2 cellular contexts compared by ENCODE assay signal in the genomic region with DNA sequence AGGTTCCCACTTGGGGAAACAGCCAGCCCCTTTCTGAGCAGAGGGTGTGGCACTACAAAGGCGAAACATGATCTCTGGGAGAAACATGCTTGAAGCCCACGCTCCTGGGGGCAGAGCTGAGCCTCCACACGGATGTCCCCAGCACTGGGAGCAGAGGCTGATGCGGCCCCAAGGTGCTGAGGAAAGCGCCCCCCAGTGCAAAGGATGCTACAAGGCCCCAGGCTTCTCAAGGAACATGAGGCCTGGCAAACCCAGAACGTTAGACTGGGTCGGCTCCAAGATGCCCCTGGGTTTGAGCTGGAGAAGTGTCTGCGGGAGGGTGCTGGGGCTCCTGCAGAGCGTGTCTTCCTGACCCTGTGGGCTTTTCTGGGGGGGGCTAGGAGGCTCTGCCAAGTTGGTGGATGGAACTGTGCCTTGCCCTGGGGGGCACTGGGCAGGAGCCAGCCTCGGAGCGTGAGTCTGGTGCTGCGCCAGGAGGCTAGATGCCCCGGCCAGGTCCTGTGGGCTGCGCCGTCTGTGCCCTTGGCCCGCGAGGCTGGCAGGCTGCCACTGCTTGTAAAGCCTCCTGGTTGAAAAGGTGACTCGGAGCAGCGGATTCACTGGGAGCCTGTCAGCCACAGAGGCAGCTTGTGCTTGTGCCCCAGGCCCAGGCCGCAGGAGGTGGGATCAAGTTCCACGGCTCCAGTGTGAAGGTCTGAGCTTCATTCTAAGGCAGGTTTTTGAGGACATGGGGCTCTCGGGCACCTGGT.
TF ChIP-seq lines count a peak whose summit lies in the region.

No MANE protein-coding gene starts in this region.

TF ChIP-seq in HEK293, 187 proteins besides CTCF, POLR2A, EP300 and RAD21 (continued from another document and continues in another):
- TF ChIP-seq, protein P1, sequence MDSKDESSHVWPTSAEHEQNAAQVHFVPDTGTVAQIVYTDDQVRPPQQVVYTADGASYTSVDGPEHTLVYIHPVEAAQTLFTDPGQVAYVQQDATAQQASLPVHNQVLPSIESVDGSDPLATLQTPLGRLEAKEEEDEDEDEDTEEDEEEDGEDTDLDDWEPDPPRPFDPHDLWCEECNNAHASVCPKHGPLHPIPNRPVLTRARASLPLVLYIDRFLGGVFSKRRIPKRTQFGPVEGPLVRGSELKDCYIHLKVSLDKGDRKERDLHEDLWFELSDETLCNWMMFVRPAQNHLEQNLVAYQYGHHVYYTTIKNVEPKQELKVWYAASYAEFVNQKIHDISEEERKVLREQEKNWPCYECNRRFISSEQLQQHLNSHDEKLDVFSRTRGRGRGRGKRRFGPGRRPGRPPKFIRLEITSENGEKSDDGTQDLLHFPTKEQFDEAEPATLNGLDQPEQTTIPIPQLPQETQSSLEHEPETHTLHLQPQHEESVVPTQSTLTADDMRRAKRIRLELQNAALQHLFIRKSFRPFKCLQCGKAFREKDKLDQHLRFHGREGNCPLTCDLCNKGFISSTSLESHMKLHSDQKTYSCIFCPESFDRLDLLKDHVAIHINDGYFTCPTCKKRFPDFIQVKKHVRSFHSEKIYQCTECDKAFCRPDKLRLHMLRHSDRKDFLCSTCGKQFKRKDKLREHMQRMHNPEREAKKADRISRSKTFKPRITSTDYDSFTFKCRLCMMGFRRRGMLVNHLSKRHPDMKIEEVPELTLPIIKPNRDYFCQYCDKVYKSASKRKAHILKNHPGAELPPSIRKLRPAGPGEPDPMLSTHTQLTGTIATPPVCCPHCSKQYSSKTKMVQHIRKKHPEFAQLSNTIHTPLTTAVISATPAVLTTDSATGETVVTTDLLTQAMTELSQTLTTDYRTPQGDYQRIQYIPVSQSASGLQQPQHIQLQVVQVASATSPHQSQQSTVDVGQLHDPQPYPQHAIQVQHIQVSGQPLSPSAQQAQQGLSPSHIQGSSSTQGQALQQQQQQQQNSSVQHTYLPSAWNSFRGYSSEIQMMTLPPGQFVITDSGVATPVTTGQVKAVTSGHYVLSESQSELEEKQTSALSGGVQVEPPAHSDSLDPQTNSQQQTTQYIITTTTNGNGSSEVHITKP (tag by site-specific recombination; IDR thresholded peaks at IDR 0.05), result peak; percentile 96
- TF ChIP-seq ZNF777 (tag by site-specific recombination; IDR thresholded peaks at IDR 0.05; ENCODE audit: borderline replicate concordance), result no peak
- TF ChIP-seq FEZF1 (tag by site-specific recombination; IDR thresholded peaks at IDR 0.05), result no peak
- TF ChIP-seq ZSCAN16 (tag by site-specific recombination; IDR thresholded peaks at IDR 0.05), result peak; percentile 73
- TF ChIP-seq ZNF426 (tag by site-specific recombination; IDR thresholded peaks at IDR 0.05), result no peak
- TF ChIP-seq ZNF654 (tag by site-specific recombination; IDR thresholded peaks at IDR 0.05; ENCODE audit: low read depth), result no peak
- TF ChIP-seq, protein P2, sequence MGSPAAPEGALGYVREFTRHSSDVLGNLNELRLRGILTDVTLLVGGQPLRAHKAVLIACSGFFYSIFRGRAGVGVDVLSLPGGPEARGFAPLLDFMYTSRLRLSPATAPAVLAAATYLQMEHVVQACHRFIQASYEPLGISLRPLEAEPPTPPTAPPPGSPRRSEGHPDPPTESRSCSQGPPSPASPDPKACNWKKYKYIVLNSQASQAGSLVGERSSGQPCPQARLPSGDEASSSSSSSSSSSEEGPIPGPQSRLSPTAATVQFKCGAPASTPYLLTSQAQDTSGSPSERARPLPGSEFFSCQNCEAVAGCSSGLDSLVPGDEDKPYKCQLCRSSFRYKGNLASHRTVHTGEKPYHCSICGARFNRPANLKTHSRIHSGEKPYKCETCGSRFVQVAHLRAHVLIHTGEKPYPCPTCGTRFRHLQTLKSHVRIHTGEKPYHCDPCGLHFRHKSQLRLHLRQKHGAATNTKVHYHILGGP (tag by site-specific recombination; IDR thresholded peaks at IDR 0.05), result no peak
- no peak for TF ChIP-seq ZFP37 (tag by site-specific recombination; IDR thresholded peaks at IDR 0.05)
- no peak for TF ChIP-seq MEIS1 (CRISPR knock-in tag; IDR thresholded peaks at IDR 0.05; ENCODE audit: borderline replicate concordance)
- TF ChIP-seq WT1 (tag by site-specific recombination; IDR thresholded peaks at IDR 0.05), result 0 out of 2 replicates have a peak, but pooled peaks have one; percentile 8
- TF ChIP-seq, protein P3, sequence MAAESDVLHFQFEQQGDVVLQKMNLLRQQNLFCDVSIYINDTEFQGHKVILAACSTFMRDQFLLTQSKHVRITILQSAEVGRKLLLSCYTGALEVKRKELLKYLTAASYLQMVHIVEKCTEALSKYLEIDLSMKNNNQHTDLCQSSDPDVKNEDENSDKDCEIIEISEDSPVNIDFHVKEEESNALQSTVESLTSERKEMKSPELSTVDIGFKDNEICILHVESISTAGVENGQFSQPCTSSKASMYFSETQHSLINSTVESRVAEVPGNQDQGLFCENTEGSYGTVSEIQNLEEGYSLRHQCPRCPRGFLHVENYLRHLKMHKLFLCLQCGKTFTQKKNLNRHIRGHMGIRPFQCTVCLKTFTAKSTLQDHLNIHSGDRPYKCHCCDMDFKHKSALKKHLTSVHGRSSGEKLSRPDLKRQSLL (tag by site-specific recombination; IDR thresholded peaks at IDR 0.05), result no peak
- TF ChIP-seq ZNF132 (tag by site-specific recombination; IDR thresholded peaks at IDR 0.05; ENCODE audit: borderline replicate concordance), result no peak
- peak; percentile 76 for TF ChIP-seq EGR2 (tag by site-specific recombination; IDR thresholded peaks at IDR 0.05; ENCODE audit: low read depth)
- TF ChIP-seq, protein P4, sequence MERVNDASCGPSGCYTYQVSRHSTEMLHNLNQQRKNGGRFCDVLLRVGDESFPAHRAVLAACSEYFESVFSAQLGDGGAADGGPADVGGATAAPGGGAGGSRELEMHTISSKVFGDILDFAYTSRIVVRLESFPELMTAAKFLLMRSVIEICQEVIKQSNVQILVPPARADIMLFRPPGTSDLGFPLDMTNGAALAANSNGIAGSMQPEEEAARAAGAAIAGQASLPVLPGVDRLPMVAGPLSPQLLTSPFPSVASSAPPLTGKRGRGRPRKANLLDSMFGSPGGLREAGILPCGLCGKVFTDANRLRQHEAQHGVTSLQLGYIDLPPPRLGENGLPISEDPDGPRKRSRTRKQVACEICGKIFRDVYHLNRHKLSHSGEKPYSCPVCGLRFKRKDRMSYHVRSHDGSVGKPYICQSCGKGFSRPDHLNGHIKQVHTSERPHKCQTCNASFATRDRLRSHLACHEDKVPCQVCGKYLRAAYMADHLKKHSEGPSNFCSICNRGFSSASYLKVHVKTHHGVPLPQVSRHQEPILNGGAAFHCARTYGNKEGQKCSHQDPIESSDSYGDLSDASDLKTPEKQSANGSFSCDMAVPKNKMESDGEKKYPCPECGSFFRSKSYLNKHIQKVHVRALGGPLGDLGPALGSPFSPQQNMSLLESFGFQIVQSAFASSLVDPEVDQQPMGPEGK (tag by site-specific recombination; IDR thresholded peaks at IDR 0.05), result peak; percentile 86
- TF ChIP-seq ZNF560 (tag by site-specific recombination; IDR thresholded peaks at IDR 0.05; ENCODE audit: borderline replicate concordance), result no peak
- TF ChIP-seq, protein P5, sequence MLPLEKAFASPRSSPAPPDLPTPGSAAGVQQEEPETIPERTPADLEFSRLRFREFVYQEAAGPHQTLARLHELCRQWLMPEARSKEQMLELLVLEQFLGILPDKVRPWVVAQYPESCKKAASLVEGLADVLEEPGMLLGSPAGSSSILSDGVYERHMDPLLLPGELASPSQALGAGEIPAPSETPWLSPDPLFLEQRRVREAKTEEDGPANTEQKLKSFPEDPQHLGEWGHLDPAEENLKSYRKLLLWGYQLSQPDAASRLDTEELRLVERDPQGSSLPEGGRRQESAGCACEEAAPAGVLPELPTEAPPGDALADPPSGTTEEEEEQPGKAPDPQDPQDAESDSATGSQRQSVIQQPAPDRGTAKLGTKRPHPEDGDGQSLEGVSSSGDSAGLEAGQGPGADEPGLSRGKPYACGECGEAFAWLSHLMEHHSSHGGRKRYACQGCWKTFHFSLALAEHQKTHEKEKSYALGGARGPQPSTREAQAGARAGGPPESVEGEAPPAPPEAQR (tag by site-specific recombination; IDR thresholded peaks at IDR 0.05), result no peak

TF ChIP-seq in SK-N-SH, 30 proteins besides CTCF, POLR2A, EP300 and RAD21 (continued from another document):
- TF ChIP-seq, protein P6, sequence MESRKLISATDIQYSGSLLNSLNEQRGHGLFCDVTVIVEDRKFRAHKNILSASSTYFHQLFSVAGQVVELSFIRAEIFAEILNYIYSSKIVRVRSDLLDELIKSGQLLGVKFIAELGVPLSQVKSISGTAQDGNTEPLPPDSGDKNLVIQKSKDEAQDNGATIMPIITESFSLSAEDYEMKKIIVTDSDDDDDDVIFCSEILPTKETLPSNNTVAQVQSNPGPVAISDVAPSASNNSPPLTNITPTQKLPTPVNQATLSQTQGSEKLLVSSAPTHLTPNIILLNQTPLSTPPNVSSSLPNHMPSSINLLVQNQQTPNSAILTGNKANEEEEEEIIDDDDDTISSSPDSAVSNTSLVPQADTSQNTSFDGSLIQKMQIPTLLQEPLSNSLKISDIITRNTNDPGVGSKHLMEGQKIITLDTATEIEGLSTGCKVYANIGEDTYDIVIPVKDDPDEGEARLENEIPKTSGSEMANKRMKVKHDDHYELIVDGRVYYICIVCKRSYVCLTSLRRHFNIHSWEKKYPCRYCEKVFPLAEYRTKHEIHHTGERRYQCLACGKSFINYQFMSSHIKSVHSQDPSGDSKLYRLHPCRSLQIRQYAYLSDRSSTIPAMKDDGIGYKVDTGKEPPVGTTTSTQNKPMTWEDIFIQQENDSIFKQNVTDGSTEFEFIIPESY (IDR thresholded peaks at IDR 0.05; ENCODE audit: borderline replicate concordance, low read depth), result 0 out of 2 replicates have a peak, but pooled peaks have one; percentile 36
- TF ChIP-seq TEAD4 (IDR thresholded peaks at IDR 0.05; ENCODE audit: borderline replicate concordance, insufficient read depth) (peak; percentile 73; the same call in 1 of the 2 replicates), SIN3A (IDR thresholded peaks at IDR 0.05; ENCODE audit: borderline replicate concordance, low read depth, low read length) (no peak), TCF12 (IDR thresholded peaks at IDR 0.05) (peak; percentile 58), RXRA (IDR thresholded peaks at IDR 0.05; ENCODE audit: borderline replicate concordance, low read depth) (peak; percentile 88), GATA2 (CRISPR knock-in tag; IDR thresholded peaks at IDR 0.05) (0 out of 2 replicates have a peak, but pooled peaks have one; percentile 14), NFIC (IDR thresholded peaks at IDR 0.05; ENCODE audit: borderline replicate concordance) (peak; percentile 98), YY1 (IDR thresholded peaks at IDR 0.05; ENCODE audit: low read depth) (no peak)
- TF ChIP-seq, protein P7, sequence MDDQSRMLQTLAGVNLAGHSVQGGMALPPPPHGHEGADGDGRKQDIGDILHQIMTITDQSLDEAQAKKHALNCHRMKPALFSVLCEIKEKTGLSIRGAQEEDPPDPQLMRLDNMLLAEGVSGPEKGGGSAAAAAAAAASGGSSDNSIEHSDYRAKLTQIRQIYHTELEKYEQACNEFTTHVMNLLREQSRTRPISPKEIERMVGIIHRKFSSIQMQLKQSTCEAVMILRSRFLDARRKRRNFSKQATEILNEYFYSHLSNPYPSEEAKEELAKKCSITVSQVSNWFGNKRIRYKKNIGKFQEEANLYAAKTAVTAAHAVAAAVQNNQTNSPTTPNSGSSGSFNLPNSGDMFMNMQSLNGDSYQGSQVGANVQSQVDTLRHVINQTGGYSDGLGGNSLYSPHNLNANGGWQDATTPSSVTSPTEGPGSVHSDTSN (IDR thresholded peaks at IDR 0.05), result peak; percentile 40
